ENCODE assay signal across 15 cellular contexts in genomic region chr6:161228096-161228495, GRCh38. TPM values are rescaled to one million over a fixed set of nuclear protein-coding genes. Genes with fewer than 3 reads are reported as not detected.
DNase-seq lines count a peak whose midpoint lies in the region; FAIRE-seq and TF ChIP-seq lines count a peak whose summit lies in the region.
"Had no signal": no experiment of that assay in that cellular context is flagged by ENCODE, and none has a peak within 500 bp of the region (broad histone marks: within the 10 kb centered on the region; RNA-seq: fewer than 3 reads in every experiment).

No MANE protein-coding gene starts in this region.

- TF ChIP-seq POLR2A in endothelial cell of umbilical vein (IDR thresholded peaks at IDR 0.05; ENCODE audit: low read depth, low read length) (no peak), erythroblast (IDR thresholded peaks at IDR 0.05; ENCODE audit: low read length) (no peak)

- CTCF ChIA-PET in SK-N-SH (lab: Yijun Ruan, JAX) (interaction anchor here (1.3 kb wide), 1 partner anchor 143 kb away, joined by 4 read pairs; no protein-coding TSS in a partner anchor), endothelial cell of umbilical vein (lab: Charles Lee) (interaction anchor here (0.7 to 1.3 kb wide), 3 partner anchors 64 to 143 kb away, joined by 3 read pairs; no protein-coding TSS in a partner anchor)

- H2AFZ ChIP-seq in SK-N-SH (ENCODE audit: low read depth) (no peak overlapping the region), endothelial cell of umbilical vein (ENCODE audit: low read depth, low read length) (no peak overlapping the region), osteoblast (ENCODE audit: low read length) (no peak overlapping the region)

- no peaks in the 10 kb centered on the region for H3K9me1 ChIP-seq in endothelial cell of umbilical vein (replicated peaks; ENCODE audit: control insufficient read depth, extremely low read depth, insufficient read depth, low read length)

- FAIRE-seq in endothelial cell of umbilical vein (lab: Jason Lieb, UNC): peak; percentile 31

- peak; percentile 51 for DNase-seq in AG08395 (ENCODE audit: low spot score)
- DNase-seq in SK-N-SH: no peak
- DNase-seq in endothelial cell of umbilical vein (ENCODE audit: low read depth, low spot score): no peak
- DNase-seq in osteoblast (ENCODE audit: insufficient read length, low spot score, missing footprints): no peak
- no peak for DNase-seq in T-helper 9 cell
- DNase-seq in glutamatergic neuron: no peak
- DNase-seq in erythroblast (lab: John Stamatoyannopoulos, UW): no peak
- no peak for DNase-seq in activated CD4-positive, alpha-beta T cell treated with anti-CD3 and anti-CD28 coated beads for 48 hours
- DNase-seq: activated effector memory CD4-positive, alpha-beta T cell treated with Interleukin-2 at 50 U/mL for 16 hours; DMS53; endodermal cell; NCI-H1105 treated with DMSO at 0.1 percent for 48 hours; NCI-H226; SW 1271 had no signal

- intact Hi-C loops in endothelial cell of umbilical vein (cut with micrococcal nuclease): loop anchor here (2.0 kb wide), 1 partner anchor 59 kb away; no protein-coding TSS in a partner anchor

- H3F3A ChIP-seq in SK-N-SH (replicated peaks; ENCODE audit: insufficient read depth): peaks cover 15% of the 10 kb centered on the region

- POLR2A ChIA-PET in SK-N-SH (lab: Yijun Ruan, JAX) (no interaction called here), endothelial cell of umbilical vein (lab: Charles Lee) (no interaction called here)

- H3K9me2 ChIP-seq in SK-N-SH: no peaks in the 10 kb centered on the region

- dilution Hi-C loops in endothelial cell of umbilical vein (cut with MboI; ENCODE audit: extremely low pct_ligation_motif_present, low sequenced_read_pairs): no loop called here

- H3K4me3 ChIP-seq in SK-N-SH (ENCODE audit: low read depth in 2 of 2, low read length in 1 of 2) (0 out of 4 replicates have a peak overlapping the region, but pooled peaks of 1 of the 2 experiments have one; percentile 33), endothelial cell of umbilical vein (replicated peaks in 1 of 3; ENCODE audit: insufficient read depth in 1 of 3, low read depth in 1 of 3, low read length in 3 of 3) (no peak overlapping the region), osteoblast (ENCODE audit: insufficient read depth, low read length) (no peak overlapping the region)

- no TSS peak for BruUV-seq in endothelial cell of umbilical vein (replicated peaks; lab: Mats Ljungman, UMichigan)

- H3K9me3 ChIP-seq in SK-N-SH: no peaks in the 10 kb centered on the region
- no peaks in the 10 kb centered on the region for H3K9me3 ChIP-seq in endothelial cell of umbilical vein (replicated peaks; ENCODE audit: control insufficient read depth, insufficient read depth, low read length)
- H3K9me3 ChIP-seq in osteoblast (ENCODE audit: low read depth, low read length): no peaks in the 10 kb centered on the region
- H3K9me3 ChIP-seq: neutrophil had no signal

- no peak overlapping the region for H3K27ac Mint-ChIP-seq in glutamatergic neuron (ENCODE audit: unreplicated experiment)

- peak overlapping the region; percentile 17 to 90; a peak in 3 of 4 replicates for H3K27ac ChIP-seq in SK-N-SH (ENCODE audit: low read depth in 2 of 2, low read length in 1 of 2)
- no peak overlapping the region for H3K27ac ChIP-seq in endothelial cell of umbilical vein (ENCODE audit: insufficient read depth, low read depth, low read length)
- peak overlapping the region; percentile 93 for H3K27ac ChIP-seq in osteoblast (ENCODE audit: low read depth, low read length)
- H3K27ac ChIP-seq: neutrophil had no signal

- H3K9ac ChIP-seq in SK-N-SH: no peak overlapping the region; the same call in 1 of the 2 replicates
- H3K9ac ChIP-seq in endothelial cell of umbilical vein (replicated peaks; ENCODE audit: extremely low read depth, insufficient read depth, low read length): no peak overlapping the region

- H3K4me3 Mint-ChIP-seq in glutamatergic neuron (ENCODE audit: unreplicated experiment): no peak overlapping the region

- TF ChIP-seq EP300 in SK-N-SH (IDR thresholded peaks at IDR 0.05; ENCODE audit: borderline replicate concordance in 1 of 2, low read depth in 1 of 2, low read length in 1 of 2): no peak

- no peak for TF ChIP-seq CTCF in SK-N-SH (IDR thresholded peaks at IDR 0.05)
- no peak for TF ChIP-seq CTCF in endothelial cell of umbilical vein (IDR thresholded peaks at IDR 0.05; ENCODE audit: extremely low read depth in 1 of 2, insufficient read depth in 1 of 2, low read depth in 1 of 2, low read length in 2 of 2)
- TF ChIP-seq CTCF in osteoblast (IDR thresholded peaks at IDR 0.05; ENCODE audit: extremely low read depth, low read depth, low read length): no peak
- no peak for TF ChIP-seq CTCF in glutamatergic neuron (IDR thresholded peaks at IDR 0.05; ENCODE audit: partially characterized antibody, unreplicated experiment)

- H3K4me2 ChIP-seq in SK-N-SH (peak overlapping the region; percentile 73; the same call in 1 of the 2 replicates), endothelial cell of umbilical vein (ENCODE audit: insufficient read depth, low read length) (no peak overlapping the region), osteoblast (ENCODE audit: insufficient read depth, low read length) (peak overlapping the region; percentile 80)

- peaks cover 0 to 11% of the 10 kb centered on the region in 2 experiments; a peak in 3 of 4 replicates for H3K4me1 ChIP-seq in SK-N-SH (ENCODE audit: control insufficient read depth in 1 of 2, insufficient read depth in 2 of 2, low read depth in 1 of 2, low read length in 1 of 2)
- H3K4me1 ChIP-seq in endothelial cell of umbilical vein (ENCODE audit: control insufficient read depth, extremely low read depth, insufficient read depth, low read length): peaks cover 26% of the 10 kb centered on the region
- H3K4me1 ChIP-seq in osteoblast (ENCODE audit: insufficient read depth, low read length): peaks cover 20% of the 10 kb centered on the region

- H3K27me3 ChIP-seq in SK-N-SH (ENCODE audit: insufficient read depth) (no peaks in the 10 kb centered on the region), endothelial cell of umbilical vein (ENCODE audit: control insufficient read depth in 2 of 2, insufficient read depth in 2 of 2, low read length in 2 of 2) (no peaks in the 10 kb centered on the region), osteoblast (ENCODE audit: insufficient read depth, low read length) (no peaks in the 10 kb centered on the region)

- WGBS in SK-N-SH (ENCODE audit: low lambda C conversion rate): 97% methylated on average over 6 of the region's 6 CpGs

- H3K27me3 Mint-ChIP-seq in glutamatergic neuron (ENCODE audit: unreplicated experiment): peaks cover 2% of the 10 kb centered on the region

- peaks cover 6% of the 10 kb centered on the region for H3K9me3 Mint-ChIP-seq in glutamatergic neuron (ENCODE audit: unreplicated experiment)

- no peak for TF ChIP-seq RAD21 in SK-N-SH (IDR thresholded peaks at IDR 0.05; ENCODE audit: low read length)

- H3K4me1 Mint-ChIP-seq in glutamatergic neuron (ENCODE audit: low read depth, unreplicated experiment): peaks cover 34% of the 10 kb centered on the region

- H3K79me2 ChIP-seq in SK-N-SH (ENCODE audit: insufficient read depth): no peaks in the 10 kb centered on the region
- H3K79me2 ChIP-seq in endothelial cell of umbilical vein (ENCODE audit: control insufficient read depth, insufficient read depth, low read length): no peaks in the 10 kb centered on the region
- peaks cover 3% of the 10 kb centered on the region for H3K79me2 ChIP-seq in osteoblast (ENCODE audit: insufficient read depth, low read length)

- H3K36me3 ChIP-seq in SK-N-SH (replicated peaks in 1 of 2; ENCODE audit: control insufficient read depth in 1 of 2, insufficient read depth in 2 of 2, low read length in 1 of 2) (peaks cover 0 to 12% of the 10 kb centered on the region in 2 experiments), endothelial cell of umbilical vein (ENCODE audit: control insufficient read depth in 2 of 2, extremely low read depth in 1 of 2, insufficient read depth in 2 of 2, low read length in 2 of 2) (no peaks in the 10 kb centered on the region), osteoblast (ENCODE audit: insufficient read depth, low read length) (peaks cover 5% of the 10 kb centered on the region)
- H3K36me3 ChIP-seq: neutrophil had no signal

- H4K20me1 ChIP-seq in SK-N-SH (ENCODE audit: insufficient read depth): no peaks in the 10 kb centered on the region
- no peaks in the 10 kb centered on the region for H4K20me1 ChIP-seq in endothelial cell of umbilical vein (replicated peaks; ENCODE audit: control insufficient read depth, extremely low read depth, insufficient read depth, low read length)
- H4K20me1 ChIP-seq in osteoblast (ENCODE audit: insufficient read depth, low read length): no peaks in the 10 kb centered on the region

- H3K36me3 Mint-ChIP-seq in glutamatergic neuron (ENCODE audit: unreplicated experiment): peaks cover 11% of the 10 kb centered on the region

TF ChIP-seq in SK-N-SH, 30 proteins besides CTCF, POLR2A, EP300 and RAD21:
- TF ChIP-seq ELF1 (IDR thresholded peaks at IDR 0.05) (no peak), GATA2 (CRISPR knock-in tag; IDR thresholded peaks at IDR 0.05) (no peak), CHD2 (IDR thresholded peaks at IDR 0.05; ENCODE audit: low read length, partially characterized antibody) (no peak)

TF ChIP-seq in endothelial cell of umbilical vein, 7 proteins besides CTCF, POLR2A, EP300 and RAD21 (continues in another document):
- no peak for TF ChIP-seq EZH2 (IDR thresholded peaks at IDR 0.05; ENCODE audit: borderline replicate concordance, low read depth, low read length, severe bottlenecking)
- TF ChIP-seq GATA2 (IDR thresholded peaks at IDR 0.05; ENCODE audit: insufficient read depth, insufficient read length, low read depth, low read length): no peak
- TF ChIP-seq MYC (IDR thresholded peaks at IDR 0.05; ENCODE audit: low read depth, low read length): no peak
- no peak for TF ChIP-seq POLR2AphosphoS5 (IDR thresholded peaks at IDR 0.05; ENCODE audit: insufficient read depth, low read depth, low read length)
- TF ChIP-seq MAX (IDR thresholded peaks at IDR 0.05; ENCODE audit: insufficient read depth, insufficient read length): no peak

RNA-seq across cellular contexts. Expression of gene AGPAT4, which starts 45.8 kb away (rescaled TPM):
- 3.9 and 4.8 TPM in 2 replicates for polyA plus RNA-seq in SK-N-SH (2012; rRNA removed)
- 2.1 and 2.5 TPM in 2 replicates for polyA plus RNA-seq in SK-N-SH (2012; cell fraction: cytosol; rRNA removed)
- 9.4 and 12.1 TPM in 2 replicates for polyA plus RNA-seq in SK-N-SH (2012; cell fraction: nucleus; rRNA removed)
- 15.2 and 15.4 TPM in 2 replicates for total RNA-seq in endothelial cell of umbilical vein
- polyA plus RNA-seq in endothelial cell of umbilical vein: 8.9 and 10.2 TPM in 2 replicates
- polyA plus RNA-seq in endothelial cell of umbilical vein (2011; cell fraction: cytosol; rRNA removed): 5.5 and 6.1 TPM in 2 replicates
- 38.9 and 40.0 TPM in 2 replicates for polyA plus RNA-seq in endothelial cell of umbilical vein (2011; cell fraction: nucleus; rRNA removed)
- 6.8 and 7.8 TPM in 2 replicates for polyA plus RNA-seq in endothelial cell of umbilical vein (2012)
- polyA minus RNA-seq in endothelial cell of umbilical vein: 38.4 and 43.0 TPM in 2 replicates
- 3.3 TPM for polyA minus RNA-seq in endothelial cell of umbilical vein (2011; cell fraction: cytosol; rRNA and poly(A)+ RNA removed)
- polyA minus RNA-seq in endothelial cell of umbilical vein (2011; cell fraction: nucleus; rRNA and poly(A)+ RNA removed): 42.7 and 54.5 TPM in 2 replicates
- 13.8 and 16.8 TPM in 2 replicates for total RNA-seq in osteoblast
- total RNA-seq in glutamatergic neuron (ENCODE audit: unreplicated experiment): 90.2 TPM
